1 cellular context compared by ENCODE assay signal in the genomic region with DNA sequence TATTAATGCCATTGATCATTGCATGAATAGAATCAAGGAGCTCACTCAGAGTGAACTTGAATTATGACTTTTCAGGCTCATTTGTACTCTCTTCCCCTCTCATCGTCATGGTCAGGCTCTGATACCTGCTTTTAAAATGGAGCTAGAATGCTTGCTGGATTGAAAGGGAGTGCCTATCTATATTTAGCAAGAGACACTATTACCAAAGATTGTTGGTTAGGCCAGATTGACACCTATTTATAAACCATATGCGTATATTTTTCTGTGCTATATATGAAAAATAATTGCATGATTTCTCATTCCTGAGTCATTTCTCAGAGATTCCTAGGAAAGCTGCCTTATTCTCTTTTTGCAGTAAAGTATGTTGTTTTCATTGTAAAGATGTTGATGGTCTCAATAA.
TF ChIP-seq lines count a peak whose summit lies in the region.

No MANE protein-coding gene starts in this region.

TF ChIP-seq in GM12878, 131 proteins besides CTCF, POLR2A, EP300 and RAD21:
- TF ChIP-seq KAT2A (conservative IDR thresholded peaks at IDR 0.05; ENCODE audit: control insufficient read depth, low read depth, low read length) (no peak), SP1 (IDR thresholded peaks at IDR 0.05; ENCODE audit: low read depth, low read length) (no peak), IKZF1 (conservative IDR thresholded peaks at IDR 0.05) (no peak), CREM (IDR thresholded peaks at IDR 0.05; ENCODE audit: low read depth) (no peak), POLR2AphosphoS5 (IDR thresholded peaks at IDR 0.05; ENCODE audit: low read length) (no peak), ETV6 (conservative IDR thresholded peaks at IDR 0.05 in 1 of 2, IDR thresholded peaks at IDR 0.05 in 1 of 2; ENCODE audit: borderline replicate concordance in 1 of 2, low read depth in 1 of 2) (no peak), PAX8 (IDR thresholded peaks at IDR 0.05) (no peak), EZH2 (IDR thresholded peaks at IDR 0.05; ENCODE audit: borderline replicate concordance, control insufficient read depth, low read depth, low read length) (no peak), KLF5 (IDR thresholded peaks at IDR 0.05; ENCODE audit: partially characterized antibody) (no peak), FOXK2 (IDR thresholded peaks at IDR 0.05) (no peak), NFYA (IDR thresholded peaks at IDR 0.05; ENCODE audit: borderline replicate concordance, low read depth, low read length) (no peak), NR2C2 (IDR thresholded peaks at IDR 0.05; ENCODE audit: borderline replicate concordance, control insufficient read depth, insufficient read length, low read depth) (no peak), SIX5 (IDR thresholded peaks at IDR 0.05; ENCODE audit: low read depth, low read length, severe bottlenecking) (no peak), HDAC2 (IDR thresholded peaks at IDR 0.05) (no peak)
- TF ChIP-seq, protein P1, sequence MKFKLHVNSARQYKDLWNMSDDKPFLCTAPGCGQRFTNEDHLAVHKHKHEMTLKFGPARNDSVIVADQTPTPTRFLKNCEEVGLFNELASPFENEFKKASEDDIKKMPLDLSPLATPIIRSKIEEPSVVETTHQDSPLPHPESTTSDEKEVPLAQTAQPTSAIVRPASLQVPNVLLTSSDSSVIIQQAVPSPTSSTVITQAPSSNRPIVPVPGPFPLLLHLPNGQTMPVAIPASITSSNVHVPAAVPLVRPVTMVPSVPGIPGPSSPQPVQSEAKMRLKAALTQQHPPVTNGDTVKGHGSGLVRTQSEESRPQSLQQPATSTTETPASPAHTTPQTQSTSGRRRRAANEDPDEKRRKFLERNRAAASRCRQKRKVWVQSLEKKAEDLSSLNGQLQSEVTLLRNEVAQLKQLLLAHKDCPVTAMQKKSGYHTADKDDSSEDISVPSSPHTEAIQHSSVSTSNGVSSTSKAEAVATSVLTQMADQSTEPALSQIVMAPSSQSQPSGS (IDR thresholded peaks at IDR 0.05; ENCODE audit: low read length), result no peak
- TF ChIP-seq, protein P2, sequence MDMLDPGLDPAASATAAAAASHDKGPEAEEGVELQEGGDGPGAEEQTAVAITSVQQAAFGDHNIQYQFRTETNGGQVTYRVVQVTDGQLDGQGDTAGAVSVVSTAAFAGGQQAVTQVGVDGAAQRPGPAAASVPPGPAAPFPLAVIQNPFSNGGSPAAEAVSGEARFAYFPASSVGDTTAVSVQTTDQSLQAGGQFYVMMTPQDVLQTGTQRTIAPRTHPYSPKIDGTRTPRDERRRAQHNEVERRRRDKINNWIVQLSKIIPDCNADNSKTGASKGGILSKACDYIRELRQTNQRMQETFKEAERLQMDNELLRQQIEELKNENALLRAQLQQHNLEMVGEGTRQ (IDR thresholded peaks at IDR 0.05; ENCODE audit: borderline replicate concordance, low read depth, low read length), result no peak
- TF ChIP-seq, protein P3, sequence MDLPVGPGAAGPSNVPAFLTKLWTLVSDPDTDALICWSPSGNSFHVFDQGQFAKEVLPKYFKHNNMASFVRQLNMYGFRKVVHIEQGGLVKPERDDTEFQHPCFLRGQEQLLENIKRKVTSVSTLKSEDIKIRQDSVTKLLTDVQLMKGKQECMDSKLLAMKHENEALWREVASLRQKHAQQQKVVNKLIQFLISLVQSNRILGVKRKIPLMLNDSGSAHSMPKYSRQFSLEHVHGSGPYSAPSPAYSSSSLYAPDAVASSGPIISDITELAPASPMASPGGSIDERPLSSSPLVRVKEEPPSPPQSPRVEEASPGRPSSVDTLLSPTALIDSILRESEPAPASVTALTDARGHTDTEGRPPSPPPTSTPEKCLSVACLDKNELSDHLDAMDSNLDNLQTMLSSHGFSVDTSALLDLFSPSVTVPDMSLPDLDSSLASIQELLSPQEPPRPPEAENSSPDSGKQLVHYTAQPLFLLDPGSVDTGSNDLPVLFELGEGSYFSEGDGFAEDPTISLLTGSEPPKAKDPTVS (IDR thresholded peaks at IDR 0.05; ENCODE audit: low read depth, low read length), result no peak
TF ChIP-seq in GM12878: peak in this region for 0.
